ENCODE assay signal across 1 cellular context in genomic region chr6:7344773-7345530, GRCh38.
TF ChIP-seq lines count a peak whose summit lies in the region.

No MANE protein-coding gene starts in this region.

TF ChIP-seq in HepG2, 621 proteins besides CTCF, POLR2A, EP300 and RAD21:
- TF ChIP-seq NFYB (CRISPR knock-in tag; IDR thresholded peaks at IDR 0.05): peak; percentile 60
- peak; percentile 41; the same call in 1 of the 2 replicates for TF ChIP-seq NFYC (CRISPR knock-in tag; IDR thresholded peaks at IDR 0.05)
